In the genomic region with DNA sequence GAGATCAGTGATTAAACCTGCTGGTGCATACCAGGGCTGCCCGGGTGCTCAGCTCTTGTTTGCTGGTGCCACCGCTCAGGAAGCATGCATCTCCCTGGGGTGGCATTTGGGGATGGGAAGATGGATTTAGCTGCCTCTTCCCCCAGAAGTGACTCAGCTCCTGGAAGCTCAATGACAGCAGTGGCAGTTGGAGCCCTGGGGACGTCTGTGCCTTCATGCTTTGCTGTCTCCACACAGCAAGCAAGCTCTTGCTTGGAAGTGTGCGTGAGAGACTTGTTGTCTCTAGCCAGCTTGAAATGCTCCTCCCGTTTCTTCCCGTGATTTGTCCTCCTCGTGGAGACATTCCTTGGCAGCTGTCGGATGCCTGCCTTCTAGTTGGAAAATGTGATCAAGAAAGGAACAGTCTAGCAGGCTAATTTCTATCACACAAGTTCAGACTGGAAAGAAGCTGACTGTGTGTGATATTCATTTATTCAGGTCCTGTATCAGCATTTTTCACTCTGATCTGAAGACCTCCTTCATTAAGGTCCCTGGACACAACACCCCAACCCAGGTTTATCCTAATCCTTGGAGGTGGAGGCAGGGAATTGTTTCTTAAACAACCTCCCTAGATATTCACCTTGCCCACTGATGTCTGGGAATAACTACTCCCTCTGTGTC, we compare ENCODE assay signal across 12 cellular contexts.
DNase-seq lines count a peak whose midpoint lies in the region; ATAC-seq and TF ChIP-seq lines count a peak whose summit lies in the region.
"Had no signal": no experiment of that assay in that cellular context is flagged by ENCODE, and none has a peak within 500 bp of the region (broad histone marks: within the 10 kb centered on the region; RNA-seq: fewer than 3 reads in every experiment).

No MANE protein-coding gene starts in this region.

- intact Hi-C loops in IMR-90 (cut with micrococcal nuclease), result loop anchor here (5.0 kb wide), 1 partner anchor 80 kb away; no protein-coding TSS in a partner anchor
- intact Hi-C loops in lower leg skin (cut with DNase I; ENCODE audit: low total_unique reads), result no loop called here
- intact Hi-C loops in testis (cut with DNase I; ENCODE audit: low total_unique reads), result no loop called here

- peaks cover 18% of the 10 kb centered on the region for H3K9me1 ChIP-seq in IMR-90 (ENCODE audit: insufficient read depth, low read length)

- peak overlapping the region; percentile 29; the same call in 1 of the 2 replicates for H2BK20ac ChIP-seq in IMR-90 (ENCODE audit: low read depth, low read length)

- no peak overlapping the region for H3K56ac ChIP-seq in IMR-90 (ENCODE audit: extremely low read depth, insufficient read depth, low read length)

- WGBS in IMR-90 (ENCODE audit: extremely low coverage in 2 of 2, insufficient read length in 1 of 2), 2 experiments, result 48% methylated on average over 2 of the region's 8 CpGs; no CpG with 5 or more reads in 1 of the 2 experiments
- 9 to 11% methylated on average over 8 of the region's 8 CpGs for WGBS in lower leg skin, 2 donors
- 44 to 57% methylated on average over 8 of the region's 8 CpGs for WGBS in testis, 2 donors

- H3K4me1 ChIP-seq in IMR-90 (ENCODE audit: control insufficient read depth, insufficient read depth, low read length) (peaks cover 16% of the 10 kb centered on the region), testis (peaks cover 9% of the 10 kb centered on the region)

- peak overlapping the region; percentile 9; the same call in 1 of the 3 replicates for H2BK15ac ChIP-seq in IMR-90 (ENCODE audit: low read depth, low read length)

- peak overlapping the region; percentile 33; the same call in 1 of the 2 replicates for H3K14ac ChIP-seq in IMR-90 (replicated peaks; ENCODE audit: low read depth, low read length)

- H3K4ac ChIP-seq in IMR-90 (ENCODE audit: low read depth, low read length), result peak overlapping the region; percentile 22; the same call in 1 of the 2 replicates

- peak overlapping the region; percentile 20; the same call in 1 of the 2 replicates for H2BK120ac ChIP-seq in IMR-90 (ENCODE audit: low read depth, low read length)

- H3K9me3 Mint-ChIP-seq in chondrocyte (ENCODE audit: low read depth), result no peaks in the 10 kb centered on the region
- H3K9me3 Mint-ChIP-seq: activated T-cell treated with anti-CD3 and anti-CD28 coated beads, Interleukin-2, amount 50 U/mL, for 72 hours had no signal

- H3K27me3 ChIP-seq in IMR-90 (ENCODE audit: control insufficient read depth, insufficient read depth, low read length) (no peaks in the 10 kb centered on the region), testis (no peaks in the 10 kb centered on the region)
- H3K27me3 ChIP-seq: left lung, stomach had no signal

- no peak overlapping the region for H3K23ac ChIP-seq in IMR-90 (ENCODE audit: low read depth, low read length)

- H3K4me3 ChIP-seq in IMR-90 (ENCODE audit: insufficient read depth, low read depth, low read length) (no peak overlapping the region), lower leg skin (ENCODE audit: low read depth, poor library complexity, severe bottlenecking) (no peak overlapping the region), testis (no peak overlapping the region)
- H3K4me3 ChIP-seq: left lung, stomach had no signal

- in situ Hi-C loops in IMR-90 (cut with MboI; ENCODE audit: low sequenced_read_pairs), result loop anchor here (10.0 kb wide), 1 partner anchor 73 kb away; a partner anchor contains a TSS

- no peak overlapping the region for H4K5ac ChIP-seq in IMR-90 (ENCODE audit: low read depth, low read length)

- TF ChIP-seq CTCF in IMR-90 (conservative IDR thresholded peaks at IDR 0.05; ENCODE audit: low read depth, low read length) (no peak), chondrocyte (IDR thresholded peaks at IDR 0.05) (peak; percentile 14), lower leg skin (IDR thresholded peaks at IDR 0.05) (no peak), testis (IDR thresholded peaks at IDR 0.05) (no peak)

- CTCF ChIA-PET in IMR-90 (lab: Yijun Ruan, JAX), result interaction anchor here (0.5 to 1.3 kb wide), 2 partner anchors 80 to 136 kb away, joined by 4 to 5 read pairs; a partner anchor contains a TSS

- H2AK5ac ChIP-seq in IMR-90 (ENCODE audit: low read depth, low read length), result no peak overlapping the region

- H3K4me2 ChIP-seq in IMR-90 (ENCODE audit: low read depth, low read length), result peak overlapping the region; percentile 18; the same call in 1 of the 2 replicates

- no TSS peak for BruUV-seq in IMR-90 (replicated peaks; lab: Mats Ljungman, UMichigan)

- peak overlapping the region; percentile 5; the same call in 1 of the 2 replicates for H3K27ac ChIP-seq in IMR-90 (ENCODE audit: insufficient read depth, low read length)
- no peak overlapping the region for H3K27ac ChIP-seq in testis
- H3K27ac ChIP-seq: left lung had no signal

- TF ChIP-seq POLR2A in IMR-90 (IDR thresholded peaks at IDR 0.05; ENCODE audit: low read depth, low read length), result no peak
- no peak for TF ChIP-seq POLR2A in lower leg skin (IDR thresholded peaks at IDR 0.05)
- no peak for TF ChIP-seq POLR2A in testis (IDR thresholded peaks at IDR 0.05)

- H3K36me3 Mint-ChIP-seq in chondrocyte (ENCODE audit: low read depth), result no peaks in the 10 kb centered on the region

- dilution Hi-C loops in IMR-90 (cut with HindIII; ENCODE audit: low sequenced_read_pairs, unreplicated experiment), result no loop called here

- no peak for TF ChIP-seq RAD21 in IMR-90 (IDR thresholded peaks at IDR 0.05; ENCODE audit: low read length)

- peak overlapping the region; percentile 30 for H3K4me3 Mint-ChIP-seq in chondrocyte (ENCODE audit: unreplicated experiment)
- H3K4me3 Mint-ChIP-seq: activated T-cell treated with anti-CD3 and anti-CD28 coated beads, Interleukin-2, amount 50 U/mL, for 72 hours had no signal

- no peak overlapping the region for H3K9ac ChIP-seq in IMR-90 (ENCODE audit: low read depth, low read length)

- no peak overlapping the region for H4K91ac ChIP-seq in IMR-90 (ENCODE audit: insufficient read depth, low read depth, low read length)

- peaks cover 34 to 42% of the 10 kb centered on the region in 2 experiments for H3K79me1 ChIP-seq in IMR-90 (ENCODE audit: low read depth in 1 of 2, low read length in 2 of 2)

- no peak overlapping the region for H2AK9ac ChIP-seq in IMR-90 (replicated peaks; ENCODE audit: low read depth, low read length, poor library complexity)

- H3K9me3 ChIP-seq in IMR-90 (ENCODE audit: control insufficient read depth, insufficient read depth, low read length) (no peaks in the 10 kb centered on the region), testis (no peaks in the 10 kb centered on the region)
- H3K9me3 ChIP-seq: left lung, stomach had no signal

- H3K18ac ChIP-seq in IMR-90 (ENCODE audit: low read depth, low read length), result peak overlapping the region; percentile 30; the same call in 1 of the 2 replicates

- ATAC-seq in IMR-90 (ENCODE audit: low read depth) (peak; percentile 38), HG03025 (IDR thresholded peaks at IDR 0.05; ENCODE audit: low FRiP score, unreplicated experiment) (no peak)
- ATAC-seq: activated T-cell treated with anti-CD3 and anti-CD28 coated beads, Interleukin-2, amount 50 U/mL, for 72 hours; left lung had no signal

- peak overlapping the region; percentile 34 for H2AFZ ChIP-seq in IMR-90 (replicated peaks; ENCODE audit: low read length, poor library complexity)

- DNase-seq in IMR-90 (peak; percentile 53), chondrocyte (ENCODE audit: low spot score) (no peak), lower leg skin (ENCODE audit: low spot score in 2 of 2) (peak; percentile 66 to 88), testis (peak; percentile 42), 8988T (no peak), NOMO-1 (lab: John Stamatoyannopoulos, UW; ENCODE audit: unreplicated experiment in 2 of 2) (no peak)
- DNase-seq: activated T-cell treated with anti-CD3 and anti-CD28 coated beads, Interleukin-2, amount 50 U/mL, for 72 hours; KG1; left lung; NCI-H510A; stomach had no signal

- H3K36me3 ChIP-seq in IMR-90 (ENCODE audit: control insufficient read depth, insufficient read depth, low read length) (peaks cover 3% of the 10 kb centered on the region; the same call in 1 of the 2 replicates), testis (ENCODE audit: low read depth, missing control alignments) (no peaks in the 10 kb centered on the region)
- H3K36me3 ChIP-seq: left lung, stomach had no signal

- peak overlapping the region; percentile 92 for H3K27ac Mint-ChIP-seq in chondrocyte (ENCODE audit: unreplicated experiment)
- H3K27ac Mint-ChIP-seq: activated T-cell treated with anti-CD3 and anti-CD28 coated beads, Interleukin-2, amount 50 U/mL, for 72 hours had no signal

- no peaks in the 10 kb centered on the region for H3K27me3 Mint-ChIP-seq in chondrocyte (ENCODE audit: low read depth)

- POLR2A ChIA-PET in IMR-90 (lab: Charles Lee; ENCODE audit: unreplicated experiment), result no interaction called here

- no peak overlapping the region for H2BK5ac ChIP-seq in IMR-90 (ENCODE audit: low read depth, low read length, poor library complexity, severe bottlenecking)

- H4K20me1 ChIP-seq in IMR-90 (ENCODE audit: insufficient read depth, low read length), result no peaks in the 10 kb centered on the region

- H4K8ac ChIP-seq in IMR-90 (ENCODE audit: low read depth in 2 of 2, low read length in 2 of 2), result peak overlapping the region in 1 of 2 experiments; percentile 26; a peak in 1 of 4 replicates

- peaks cover 34% of the 10 kb centered on the region for H3K4me1 Mint-ChIP-seq in chondrocyte (ENCODE audit: low read depth)

TF ChIP-seq in IMR-90, 13 proteins besides CTCF, POLR2A, EP300 and RAD21:
- peak; percentile 16; the same call in 1 of the 2 replicates for TF ChIP-seq MAFK (IDR thresholded peaks at IDR 0.05; ENCODE audit: low read depth, low read length)
- TF ChIP-seq, protein P1, sequence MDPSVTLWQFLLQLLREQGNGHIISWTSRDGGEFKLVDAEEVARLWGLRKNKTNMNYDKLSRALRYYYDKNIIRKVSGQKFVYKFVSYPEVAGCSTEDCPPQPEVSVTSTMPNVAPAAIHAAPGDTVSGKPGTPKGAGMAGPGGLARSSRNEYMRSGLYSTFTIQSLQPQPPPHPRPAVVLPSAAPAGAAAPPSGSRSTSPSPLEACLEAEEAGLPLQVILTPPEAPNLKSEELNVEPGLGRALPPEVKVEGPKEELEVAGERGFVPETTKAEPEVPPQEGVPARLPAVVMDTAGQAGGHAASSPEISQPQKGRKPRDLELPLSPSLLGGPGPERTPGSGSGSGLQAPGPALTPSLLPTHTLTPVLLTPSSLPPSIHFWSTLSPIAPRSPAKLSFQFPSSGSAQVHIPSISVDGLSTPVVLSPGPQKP (IDR thresholded peaks at IDR 0.05; ENCODE audit: borderline replicate concordance, low read depth, low read length), result no peak

Comparison
In these comparisons a context has a peak if more than half of its experiments do, and no peak if none do; other contexts are left out.
1. DNase-seq: peak in IMR-90 (single experiment), lower leg skin (2 of 2) and testis (single experiment); none in chondrocyte (single experiment), 8988T (single experiment) and NOMO-1 (0 of 2).